ENCODE assay signal across 9 cellular contexts in genomic region chr22:41216984-41217383, GRCh38. TPM values are rescaled to one million over a fixed set of nuclear protein-coding genes. Genes with fewer than 3 reads are reported as not detected.
DNase-seq lines count a peak whose midpoint lies in the region; TF ChIP-seq lines count a peak whose summit lies in the region.
"Had no signal": no experiment of that assay in that cellular context is flagged by ENCODE, and none has a peak within 500 bp of the region (broad histone marks: within the 10 kb centered on the region; RNA-seq: fewer than 3 reads in every experiment).

No MANE protein-coding gene starts in this region.

- no peaks in the 10 kb centered on the region for H3K4me1 ChIP-seq in urinary bladder (ENCODE audit: insufficient read depth)
- H3K4me1 ChIP-seq in CD8-positive, alpha-beta memory T cell (ENCODE audit: insufficient read depth, low read length), result peaks cover 11% of the 10 kb centered on the region

- H3K9me3 Mint-ChIP-seq in activated naive CD4-positive, alpha-beta T cell treated with anti-CD3 and anti-CD28 coated beads, Interleukin-2, amount 10 ng/mL, durations not matched to agents 7 days and 5 days, result no peaks in the 10 kb centered on the region
- peaks cover 0 to 37% (median 12%) of the 10 kb centered on the region in 5 experiments for H3K9me3 Mint-ChIP-seq in brain
- H3K9me3 Mint-ChIP-seq in CD8-positive, alpha-beta memory T cell, result no peaks in the 10 kb centered on the region
- H3K9me3 Mint-ChIP-seq: CD4-positive, alpha-beta memory T cell had no signal

- TF ChIP-seq CTCF in brain (conservative IDR thresholded peaks at IDR 0.05) (no peak), GM20000 (IDR thresholded peaks at IDR 0.05; ENCODE audit: extremely low read depth, missing control alignments) (no peak)

- WGBS in urinary bladder, result 59% methylated on average over 13 of the region's 13 CpGs

- H3K36me3 ChIP-seq in urinary bladder (ENCODE audit: insufficient read depth), result no peaks in the 10 kb centered on the region
- H3K36me3 ChIP-seq in CD8-positive, alpha-beta memory T cell (ENCODE audit: insufficient read depth, low read length), result peaks cover 25% of the 10 kb centered on the region

- no peaks in the 10 kb centered on the region for H3K27me3 Mint-ChIP-seq in activated naive CD4-positive, alpha-beta T cell treated with anti-CD3 and anti-CD28 coated beads, Interleukin-2, amount 10 ng/mL, durations not matched to agents 7 days and 5 days
- peaks cover 7% of the 10 kb centered on the region for H3K27me3 Mint-ChIP-seq in brain
- no peaks in the 10 kb centered on the region for H3K27me3 Mint-ChIP-seq in CD8-positive, alpha-beta memory T cell
- H3K27me3 Mint-ChIP-seq: CD4-positive, alpha-beta memory T cell had no signal

- peak overlapping the region; percentile 38 for H3K4me3 Mint-ChIP-seq in activated naive CD4-positive, alpha-beta T cell treated with anti-CD3 and anti-CD28 coated beads, Interleukin-2, amount 10 ng/mL, durations not matched to agents 7 days and 5 days
- peak overlapping the region in 2 of 5 experiments; percentile 38 to 73 for H3K4me3 Mint-ChIP-seq in brain
- no peak overlapping the region for H3K4me3 Mint-ChIP-seq in CD8-positive, alpha-beta memory T cell

- H3K36me3 Mint-ChIP-seq in activated naive CD4-positive, alpha-beta T cell treated with anti-CD3 and anti-CD28 coated beads, Interleukin-2, amount 10 ng/mL, durations not matched to agents 7 days and 5 days, result peaks cover 42% of the 10 kb centered on the region
- H3K36me3 Mint-ChIP-seq in brain, result peaks cover 88% of the 10 kb centered on the region
- H3K36me3 Mint-ChIP-seq in CD8-positive, alpha-beta memory T cell, result peaks cover 8 to 69% (median 17%) of the 10 kb centered on the region in 3 donors

- H3K4me3 ChIP-seq in urinary bladder (ENCODE audit: low read depth, low read length), result no peak overlapping the region
- no peak overlapping the region for H3K4me3 ChIP-seq in CD8-positive, alpha-beta memory T cell (ENCODE audit: low read length)

- CTCF ChIA-PET in activated naive CD4-positive, alpha-beta T cell treated with anti-CD3 and anti-CD28 coated beads, Interleukin-2, amount 10 ng/mL, durations not matched to agents 7 days and 5 days (lab: Charles Lee), result interaction anchor here (0.7 to 2.9 kb wide), 5 partner anchors 10 to 295 kb away, joined by 3 to 11 read pairs (median 3); no protein-coding TSS in a partner anchor
- CTCF ChIA-PET in CD8-positive, alpha-beta memory T cell (lab: Charles Lee), result no interaction called here

- no peaks in the 10 kb centered on the region for H3K9me3 ChIP-seq in CD8-positive, alpha-beta memory T cell (ENCODE audit: low read length)

- peak overlapping the region; percentile 80 for H3K27ac ChIP-seq in layer of hippocampus (ENCODE audit: low read depth, low read length)
- H3K27ac ChIP-seq in urinary bladder (ENCODE audit: low read depth), result peak overlapping the region; percentile 68
- H3K27ac ChIP-seq in CD8-positive, alpha-beta memory T cell (ENCODE audit: low read depth, low read length), result no peak overlapping the region

- no peak for DNase-seq in activated naive CD4-positive, alpha-beta T cell treated with anti-CD3 and anti-CD28 coated beads, Interleukin-2, amount 10 ng/mL, durations not matched to agents 7 days and 5 days
- DNase-seq in activated naive CD4-positive, alpha-beta T cell treated with anti-CD3 and anti-CD28 coated beads, Interleukin-2, amount 50 U/mL, for 16 hours, result no peak
- DNase-seq in CD8-positive, alpha-beta memory T cell, result no peak
- DNase-seq in GDM1 (lab: John Stamatoyannopoulos, UW), result no peak
- no peak for DNase-seq in GM20000 (ENCODE audit: low spot score)

- peak overlapping the region; percentile 78 for H3K27ac Mint-ChIP-seq in activated naive CD4-positive, alpha-beta T cell treated with anti-CD3 and anti-CD28 coated beads, Interleukin-2, amount 10 ng/mL, durations not matched to agents 7 days and 5 days
- H3K27ac Mint-ChIP-seq in brain, result peak overlapping the region in 4 of 5 experiments; percentile 78 to 98 (median 87)
- peak overlapping the region in 1 of 8 donors; percentile 79 for H3K27ac Mint-ChIP-seq in CD8-positive, alpha-beta memory T cell

- H3K4me1 Mint-ChIP-seq in activated naive CD4-positive, alpha-beta T cell treated with anti-CD3 and anti-CD28 coated beads, Interleukin-2, amount 10 ng/mL, durations not matched to agents 7 days and 5 days, result peaks cover 31% of the 10 kb centered on the region
- peaks cover 25% of the 10 kb centered on the region for H3K4me1 Mint-ChIP-seq in brain
- peaks cover 13 to 22% (median 14%) of the 10 kb centered on the region in 3 donors for H3K4me1 Mint-ChIP-seq in CD8-positive, alpha-beta memory T cell

- POLR2A ChIA-PET in CD8-positive, alpha-beta memory T cell (lab: Charles Lee), result no interaction called here

- no peaks in the 10 kb centered on the region for H3K27me3 ChIP-seq in layer of hippocampus (ENCODE audit: control insufficient read depth, insufficient read depth, low read length)
- no peaks in the 10 kb centered on the region for H3K27me3 ChIP-seq in CD8-positive, alpha-beta memory T cell (ENCODE audit: insufficient read depth, low read length, poor library complexity, severe bottlenecking)

RNA-seq across cellular contexts. Expression of gene L3MBTL2, which starts 11.9 kb away (rescaled TPM):
- polyA plus RNA-seq in brain (ENCODE audit: insufficient read depth, low read depth, low replicate concordance) (25.2 TPM), urinary bladder (21.7 TPM)
- total RNA-seq in urinary bladder, result 12.4 TPM
- 10 to 100 TPM; 54.4 to 55.9 TPM for total RNA-seq in CD8-positive, alpha-beta memory T cell
- 34.2 TPM for polyA plus RNA-seq in CD8-positive, alpha-beta memory T cell

RNA-seq across cellular contexts. Expression of gene CHADL, which starts 23.7 kb away (rescaled TPM):
- polyA plus RNA-seq in brain (ENCODE audit: insufficient read depth, low read depth, low replicate concordance) (36.5 TPM), urinary bladder (3.5 TPM)
- 1.8 TPM for total RNA-seq in urinary bladder
- total RNA-seq in CD8-positive, alpha-beta memory T cell, result under 1 TPM; 0.16 to 0.20 TPM
- 0.70 TPM for polyA plus RNA-seq in CD8-positive, alpha-beta memory T cell
